21 cellular contexts compared by ENCODE assay signal in genomic region chr12:49885118-49885517, GRCh38. TPM values are rescaled to one million over a fixed set of nuclear protein-coding genes. Genes with fewer than 3 reads are reported as not detected.
DNase-seq lines count a peak whose midpoint lies in the region; ATAC-seq and TF ChIP-seq lines count a peak whose summit lies in the region.
"Had no signal": no experiment of that assay in that cellular context is flagged by ENCODE, and none has a peak within 500 bp of the region (broad histone marks: within the 10 kb centered on the region; RNA-seq: fewer than 3 reads in every experiment).

No MANE protein-coding gene starts in this region.

- H3K27me3 Mint-ChIP-seq in Calu3 (ENCODE audit: unreplicated experiment) = peaks cover 26% of the 10 kb centered on the region

- intact Hi-C loops in Calu3 (cut with micrococcal nuclease; ENCODE audit: unreplicated experiment) = no loop called here

- H3K36me3 Mint-ChIP-seq in Calu3 (ENCODE audit: insufficient read depth, unreplicated experiment) = no peaks in the 10 kb centered on the region
- H3K36me3 Mint-ChIP-seq: activated CD4-positive, alpha-beta memory T cell treated with anti-CD3 and anti-CD28 coated beads for 36 hours; CD4-positive, CD25-positive, alpha-beta regulatory T cell had no signal

- BruUV-seq in Calu3 (replicated peaks; lab: Mats Ljungman, UMichigan) = no TSS peak

- DNase-seq in NCI-H748 (lab: John Stamatoyannopoulos, UW; ENCODE audit: unreplicated experiment) = peak; percentile 41
- no peak for DNase-seq in NCI-H748 treated with DMSO at 0.1 percent for 48 hours (lab: John Stamatoyannopoulos, UW)
- peak; percentile 91 for DNase-seq in NCI-H69 (lab: John Stamatoyannopoulos, UW)
- peak; percentile 44 for DNase-seq in iPS-NIHi11 (ENCODE audit: low spot score)
- DNase-seq in Calu3 = no peak
- no peak for DNase-seq in AG20443 (ENCODE audit: low spot score)
- DNase-seq: activated CD4-positive, alpha-beta memory T cell treated with anti-CD3 and anti-CD28 coated beads for 36 hours; activated CD4-positive, CD25-positive, alpha-beta regulatory T cell; activated T-cell treated with anti-CD3 and anti-CD28 coated beads for 4 hours; amniotic stem cell; CD4-positive, CD25-positive, alpha-beta regulatory T cell; heart right ventricle; mammary epithelial cell; NCI-H1048; occipital lobe; stimulated activated CD4-positive, alpha-beta T cell treated with anti-CD3 and anti-CD28 coated beads, Interleukin-12 subunit alpha, Interleukin-12 subunit beta, amount 100 ng/mL, for 4 hours; T-helper 9 cell had no signal

- H3K4me3 Mint-ChIP-seq in Calu3 (ENCODE audit: low read depth, unreplicated experiment) = no peak overlapping the region
- H3K4me3 Mint-ChIP-seq: activated CD4-positive, alpha-beta memory T cell treated with anti-CD3 and anti-CD28 coated beads for 36 hours; CD4-positive, CD25-positive, alpha-beta regulatory T cell; dendritic cell treated with granulocyte-macrophage colony-stimulating factor and Interleukin-4, amounts not matched to agents 40 ng/mL and 50 ng/mL, for 4 days had no signal

- TF ChIP-seq CTCF in Calu3 (IDR thresholded peaks at IDR 0.05; ENCODE audit: unreplicated experiment) = no peak

- CTCF ChIA-PET in Calu3 (lab: Charles Lee) = no interaction called here

- ATAC-seq in GM21528 (IDR thresholded peaks at IDR 0.05; ENCODE audit: low FRiP score, unreplicated experiment) = no peak
- no peak for ATAC-seq in HG03469 (IDR thresholded peaks at IDR 0.05; ENCODE audit: unreplicated experiment)
- ATAC-seq: heart right ventricle had no signal

- H3K9me3 Mint-ChIP-seq in Calu3 (ENCODE audit: low read depth, unreplicated experiment) = peaks cover 3% of the 10 kb centered on the region
- H3K9me3 Mint-ChIP-seq: CD4-positive, CD25-positive, alpha-beta regulatory T cell; dendritic cell treated with granulocyte-macrophage colony-stimulating factor and Interleukin-4, amounts not matched to agents 40 ng/mL and 50 ng/mL, for 4 days had no signal

- no peaks in the 10 kb centered on the region for H3K4me1 Mint-ChIP-seq in Calu3 (ENCODE audit: low read depth, unreplicated experiment)
- H3K4me1 Mint-ChIP-seq: CD4-positive, CD25-positive, alpha-beta regulatory T cell had no signal

- H3K27ac Mint-ChIP-seq in Calu3 (ENCODE audit: unreplicated experiment) = no peak overlapping the region
- H3K27ac Mint-ChIP-seq: activated CD4-positive, alpha-beta memory T cell treated with anti-CD3 and anti-CD28 coated beads for 36 hours; CD4-positive, CD25-positive, alpha-beta regulatory T cell; dendritic cell treated with granulocyte-macrophage colony-stimulating factor and Interleukin-4, amounts not matched to agents 40 ng/mL and 50 ng/mL, for 4 days had no signal

RNA-seq across cellular contexts. Expression of gene FAIM2, which starts 18.6 kb away (rescaled TPM):
- not detected in 2 replicates for total RNA-seq in Calu3 (2022)
- total RNA-seq: HT1080, mammary epithelial cell had no signal

RNA-seq across cellular contexts. Expression of gene BCDIN3D, which starts 42.2 kb away (rescaled TPM):
- total RNA-seq in Calu3 (2022) = 4.0 and 4.7 TPM in 2 replicates

RNA-seq across cellular contexts. Expression of gene NCKAP5L, which starts 56.9 kb away (rescaled TPM):
- 10.0 and 11.8 TPM in 2 replicates for total RNA-seq in Calu3 (2022)

Comparison
In these comparisons a context has a peak if more than half of its experiments do, and no peak if none do; other contexts are left out.
1. DNase-seq: peak in NCI-H748 (single experiment), NCI-H69 (single experiment) and iPS-NIHi11 (single experiment); none in NCI-H748 treated with DMSO at 0.1 percent for 48 hours (single experiment), Calu3 (single experiment) and AG20443 (single experiment).